21 cellular contexts compared by ENCODE assay signal in genomic region chr4:52848255-52848654, GRCh38. TPM values are rescaled to one million over a fixed set of nuclear protein-coding genes. Genes with fewer than 3 reads are reported as not detected.
"Had no signal": no experiment of that assay in that cellular context is flagged by ENCODE, and none has a peak within 500 bp of the region (broad histone marks: within the 10 kb centered on the region; RNA-seq: fewer than 3 reads in every experiment).

No MANE protein-coding gene starts in this region.

- ATAC-seq: activated T-helper 17 cell treated with anti-CD3 and anti-CD28 coated beads, Interleukin-2, amount 50 U/mL, for 72 hours; left lobe of liver; natural killer cell treated with Interleukin-12 subunit alpha and Interleukin-12 subunit beta and Interleukin-15 and Interleukin-18, amount 100 ng/mL, for 72 hours had no signal

- H3K4me3 ChIP-seq: testis had no signal

- FAIRE-seq: astrocyte, TTC549 had no signal

- H3K27ac Mint-ChIP-seq: activated naive CD4-positive, alpha-beta T cell treated with anti-CD3 and anti-CD28 coated beads for 36 hours; activated T-helper 17 cell treated with anti-CD3 and anti-CD28 coated beads, Interleukin-2, amount 50 U/mL, for 72 hours; memory B cell; natural killer cell treated with Interleukin-12 subunit alpha and Interleukin-12 subunit beta and Interleukin-15 and Interleukin-18, amount 100 ng/mL, for 72 hours; stimulated activated naive CD8-positive, alpha-beta T cell treated with anti-CD3 and anti-CD28 coated beads, Interleukin-15, Interleukin-2, amounts not matched to agents 100 ng/mL and 50 ng/mL, for 24 hours; T-helper 1 cell treated with Interleukin-12 subunit alpha and Interleukin-12 subunit beta and Interleukin-4 antibody, amounts not matched to agents 30 μg/mL and 1 μg/mL, for 36 hours had no signal

- H3K9me3 Mint-ChIP-seq: activated naive CD4-positive, alpha-beta T cell treated with anti-CD3 and anti-CD28 coated beads for 36 hours; activated T-helper 17 cell treated with anti-CD3 and anti-CD28 coated beads, Interleukin-2, amount 50 U/mL, for 72 hours; memory B cell; natural killer cell treated with Interleukin-12 subunit alpha and Interleukin-12 subunit beta and Interleukin-15 and Interleukin-18, amount 100 ng/mL, for 72 hours; stimulated activated naive CD8-positive, alpha-beta T cell treated with anti-CD3 and anti-CD28 coated beads, Interleukin-15, Interleukin-2, amounts not matched to agents 100 ng/mL and 50 ng/mL, for 24 hours; T-helper 1 cell treated with Interleukin-12 subunit alpha and Interleukin-12 subunit beta and Interleukin-4 antibody, amounts not matched to agents 30 μg/mL and 1 μg/mL, for 36 hours had no signal

- H3K4me1 Mint-ChIP-seq: activated T-helper 17 cell treated with anti-CD3 and anti-CD28 coated beads, Interleukin-2, amount 50 U/mL, for 72 hours had no signal

- H3K27ac ChIP-seq: epithelial cell of prostate, testis had no signal

- H3K27me3 ChIP-seq: testis had no signal

- H3K27me3 Mint-ChIP-seq: stimulated activated naive CD8-positive, alpha-beta T cell treated with anti-CD3 and anti-CD28 coated beads, Interleukin-15, Interleukin-2, amounts not matched to agents 100 ng/mL and 50 ng/mL, for 24 hours had no signal

- DNase-seq: activated CD4-positive, alpha-beta T cell treated with anti-CD3 and anti-CD28 coated beads, Interleukin-2, amount 50 U/mL, for 1 hour; activated naive CD4-positive, alpha-beta T cell treated with anti-CD3 and anti-CD28 coated beads for 36 hours; activated T-cell treated with anti-CD3 and anti-CD28 coated beads for 4 hours; central memory CD4-positive, alpha-beta T cell; cortex of kidney; effector memory CD4-positive, alpha-beta T cell; hypothalamus; occipital lobe; stimulated activated CD4-positive, alpha-beta T cell treated with anti-CD3 and anti-CD28 coated beads, Interleukin-4, amount 100 ng/mL, for 24 hours; testis had no signal

- H3K4me3 Mint-ChIP-seq: activated naive CD4-positive, alpha-beta T cell treated with anti-CD3 and anti-CD28 coated beads for 36 hours; activated T-helper 17 cell treated with anti-CD3 and anti-CD28 coated beads, Interleukin-2, amount 50 U/mL, for 72 hours; memory B cell; natural killer cell treated with Interleukin-12 subunit alpha and Interleukin-12 subunit beta and Interleukin-15 and Interleukin-18, amount 100 ng/mL, for 72 hours; stimulated activated naive CD8-positive, alpha-beta T cell treated with anti-CD3 and anti-CD28 coated beads, Interleukin-15, Interleukin-2, amounts not matched to agents 100 ng/mL and 50 ng/mL, for 24 hours; T-helper 1 cell treated with Interleukin-12 subunit alpha and Interleukin-12 subunit beta and Interleukin-4 antibody, amounts not matched to agents 30 μg/mL and 1 μg/mL, for 36 hours had no signal

- H3K9me3 ChIP-seq: testis had no signal

- H3K36me3 Mint-ChIP-seq: memory B cell; natural killer cell treated with Interleukin-12 subunit alpha and Interleukin-12 subunit beta and Interleukin-15 and Interleukin-18, amount 100 ng/mL, for 72 hours had no signal

RNA-seq across cellular contexts. Expression of gene RASL11B, which starts 13.9 kb away (rescaled TPM):
- total RNA-seq: glomerular endothelial cell; natural killer cell treated with Interleukin-12 subunit alpha and Interleukin-12 subunit beta and Interleukin-15 and Interleukin-18, amount 100 ng/mL, for 72 hours; pulmonary artery endothelial cell had no signal
